ENCODE assay signal across 8 cellular contexts in the genomic region with DNA sequence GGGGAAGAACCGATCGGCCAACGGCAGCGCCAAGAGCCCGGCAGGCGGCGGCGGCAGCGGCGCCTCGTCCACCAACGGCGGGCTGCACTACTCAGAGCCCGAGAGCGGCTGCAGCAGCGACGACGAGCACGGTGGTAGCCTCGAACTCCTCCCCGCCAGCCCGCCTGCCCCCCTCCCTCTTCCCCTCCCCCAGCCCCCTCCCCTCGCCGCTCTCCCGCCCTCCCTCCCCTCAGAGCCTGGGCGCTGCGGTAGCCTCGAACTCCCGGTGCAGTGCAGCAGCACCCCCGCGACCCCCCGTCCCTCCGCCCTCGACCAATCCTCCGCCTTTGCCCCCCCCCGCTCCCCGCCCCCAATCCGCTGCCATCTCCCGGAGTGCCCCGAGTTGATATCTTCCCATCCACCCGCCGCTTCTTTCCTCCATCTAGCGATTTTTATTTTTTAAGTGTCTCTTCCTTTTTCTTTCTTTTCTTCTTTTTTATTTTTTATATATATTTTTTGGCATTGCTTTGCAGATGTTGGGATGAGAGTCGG. TPM values are rescaled to one million over a fixed set of nuclear protein-coding genes. Genes with fewer than 3 reads are reported as not detected.
DNase-seq lines count a peak whose midpoint lies in the region; ATAC-seq and TF ChIP-seq lines count a peak whose summit lies in the region.

No MANE protein-coding gene starts in this region.

- ATAC-seq in HG03442 (IDR thresholded peaks at IDR 0.05; ENCODE audit: unreplicated experiment), result peak; percentile 5

- no peaks in the 10 kb centered on the region for H3K9me3 ChIP-seq in SJSA1 (replicated peaks)

- H3K36me3 ChIP-seq in SJSA1, result peaks cover 24% of the 10 kb centered on the region
- H3K36me3 ChIP-seq in kidney epithelial cell (ENCODE audit: control insufficient read depth, insufficient read depth, low read length), result no peaks in the 10 kb centered on the region

- DNase-seq in activated T-cell treated with anti-CD3 and anti-CD28 coated beads for 4 hours (peak; percentile 28), SJSA1 (ENCODE audit: low read depth in 1 of 2, low spot score in 2 of 2) (peak; percentile 7 to 76), caudate nucleus (lab: John Stamatoyannopoulos, UW) (peak in 50 of 61 donors; percentile 18 to 84 (median 61)), kidney epithelial cell (ENCODE audit: low read depth) (no peak), DMS153 (lab: John Stamatoyannopoulos, UW) (no peak)
- no peak for DNase-seq in activated T-cell treated with anti-CD3 and anti-CD28 coated beads, Interleukin-2, amount 50 U/mL, for 1 hour
- DNase-seq in stimulated activated CD4-positive, alpha-beta T cell treated with anti-CD3 and anti-CD28 coated beads, Interleukin-4, amount 100 ng/mL, for 48 hours (ENCODE audit: low read depth in 2 of 2), result peak; percentile 37 to 47

- H3K27ac ChIP-seq in SJSA1 (peak overlapping the region; percentile 88), caudate nucleus (ENCODE audit: low read depth, low read length) (peak overlapping the region; percentile 99)

- peaks cover 14% of the 10 kb centered on the region for H3K4me1 ChIP-seq in SJSA1 (replicated peaks)

- TF ChIP-seq CTCF in kidney epithelial cell (IDR thresholded peaks at IDR 0.05; ENCODE audit: insufficient read depth, low read length, poor library complexity, severe bottlenecking), result no peak

- H3K4me3 ChIP-seq in SJSA1 (peak overlapping the region; percentile 80), kidney epithelial cell (ENCODE audit: low read depth, low read length) (peak overlapping the region; percentile 93)

- H3K27me3 ChIP-seq in SJSA1 (replicated peaks) (no peaks in the 10 kb centered on the region), kidney epithelial cell (ENCODE audit: control insufficient read depth, insufficient read depth, low read length) (no peaks in the 10 kb centered on the region)

RNA-seq across cellular contexts. Expression of gene RCOR3, which starts 0.5 kb away (rescaled TPM):
- total RNA-seq in SJSA1 (2014; rRNA removed; shearing (Covaris generic)), result 13.3 and 17.5 TPM in 2 replicates
- 20.9 and 29.0 TPM in 2 replicates for total RNA-seq in kidney epithelial cell

Comparison
In these comparisons a context has a peak if more than half of its experiments do, and no peak if none do; other contexts are left out.
1. DNase-seq: peak in activated T-cell treated with anti-CD3 and anti-CD28 coated beads for 4 hours (single experiment), SJSA1 (2 of 2), caudate nucleus (50 of 61) and stimulated activated CD4-positive, alpha-beta T cell treated with anti-CD3 and anti-CD28 coated beads, Interleukin-4, amount 100 ng/mL, for 48 hours (2 of 2); none in activated T-cell treated with anti-CD3 and anti-CD28 coated beads, Interleukin-2, amount 50 U/mL, for 1 hour (single experiment), kidney epithelial cell (single experiment) and DMS153 (single experiment).